Comparison of ENCODE assay signal across 8 cellular contexts in genomic region chr15:81323559-81323943, GRCh38. TPM values are rescaled to one million over a fixed set of nuclear protein-coding genes. Genes with fewer than 3 reads are reported as not detected.
DNase-seq lines count a peak whose midpoint lies in the region; ATAC-seq and TF ChIP-seq lines count a peak whose summit lies in the region.

No MANE protein-coding gene starts in this region.

- peaks cover 12% of the 10 kb centered on the region for H3K36me3 Mint-ChIP-seq in activated T-helper 2 cell treated with anti-CD3 and anti-CD28 coated beads, Interferon-gamma antibody, Interleukin-2, Interleukin-4, amounts not matched to agents 10 μg/mL and 5 μg/mL and 100 μg/mL, durations not matched to agents 14 hours and 24 hours and 36 hours (ENCODE audit: low read depth)
- peaks cover 13% of the 10 kb centered on the region for H3K36me3 Mint-ChIP-seq in type B pancreatic cell

- H3K4me1 Mint-ChIP-seq in activated T-helper 2 cell treated with anti-CD3 and anti-CD28 coated beads, Interferon-gamma antibody, Interleukin-2, Interleukin-4, amounts not matched to agents 10 μg/mL and 5 μg/mL and 100 μg/mL, durations not matched to agents 14 hours and 24 hours and 36 hours (ENCODE audit: low read depth), result peaks cover 20% of the 10 kb centered on the region
- H3K4me1 Mint-ChIP-seq in type B pancreatic cell (ENCODE audit: unreplicated experiment), result peaks cover 18% of the 10 kb centered on the region

- H3K27me3 Mint-ChIP-seq in activated T-helper 2 cell treated with anti-CD3 and anti-CD28 coated beads, Interferon-gamma antibody, Interleukin-2, Interleukin-4, amounts not matched to agents 10 μg/mL and 5 μg/mL and 100 μg/mL, durations not matched to agents 14 hours and 24 hours and 36 hours (ENCODE audit: low read depth), result no peaks in the 10 kb centered on the region
- peaks cover 7% of the 10 kb centered on the region for H3K27me3 Mint-ChIP-seq in type B pancreatic cell

- no peaks in the 10 kb centered on the region for H3K9me3 Mint-ChIP-seq in activated T-helper 2 cell treated with anti-CD3 and anti-CD28 coated beads, Interferon-gamma antibody, Interleukin-2, Interleukin-4, amounts not matched to agents 10 μg/mL and 5 μg/mL and 100 μg/mL, durations not matched to agents 14 hours and 24 hours and 36 hours
- no peaks in the 10 kb centered on the region for H3K9me3 Mint-ChIP-seq in type B pancreatic cell

- peak; percentile 7 for ATAC-seq in GM18870 (IDR thresholded peaks at IDR 0.05; ENCODE audit: unreplicated experiment)
- peak; percentile 18 for ATAC-seq in HG03045 (IDR thresholded peaks at IDR 0.05; ENCODE audit: unreplicated experiment)
- peak; percentile 29 for ATAC-seq in left colon

- intact Hi-C loops in activated T-helper 2 cell treated with anti-CD3 and anti-CD28 coated beads, Interferon-gamma antibody, Interleukin-2, Interleukin-4, amounts not matched to agents 10 μg/mL and 5 μg/mL and 100 μg/mL, durations not matched to agents 14 hours and 24 hours and 36 hours (cut with micrococcal nuclease), result loop anchor here (5.0 kb wide), 1 partner anchor 46 kb away; no protein-coding TSS in a partner anchor
- intact Hi-C loops in left colon (cut with DNase I, micrococcal nuclease), result loop anchor here in 1 of 2 donors (10.0 kb wide), 1 partner anchor 49 kb away; no protein-coding TSS in a partner anchor

- peak overlapping the region; percentile 44 for H3K27ac Mint-ChIP-seq in activated T-helper 2 cell treated with anti-CD3 and anti-CD28 coated beads, Interferon-gamma antibody, Interleukin-2, Interleukin-4, amounts not matched to agents 10 μg/mL and 5 μg/mL and 100 μg/mL, durations not matched to agents 14 hours and 24 hours and 36 hours
- H3K27ac Mint-ChIP-seq in type B pancreatic cell, result peak overlapping the region; percentile 93

- no peak for DNase-seq in activated T-helper 2 cell treated with anti-CD3 and anti-CD28 coated beads, Interferon-gamma antibody, Interleukin-2, Interleukin-4, amounts not matched to agents 10 μg/mL and 5 μg/mL and 100 μg/mL, durations not matched to agents 14 hours and 24 hours and 36 hours (ENCODE audit: low spot score)
- DNase-seq in left colon (no peak), type B pancreatic cell (ENCODE audit: extremely low spot score, unreplicated experiment) (no peak), HT-29 (ENCODE audit: low spot score) (no peak), NCI-H128 (lab: John Stamatoyannopoulos, UW; ENCODE audit: unreplicated experiment) (no peak)
- no peak for DNase-seq in stimulated activated CD4-positive, alpha-beta T cell treated with anti-CD3 and anti-CD28 coated beads, Interleukin-15, amount 100 ng/mL, for 24 hours

- no peak for TF ChIP-seq CTCF in type B pancreatic cell (conservative IDR thresholded peaks at IDR 0.05)

- H3K4me3 Mint-ChIP-seq in activated T-helper 2 cell treated with anti-CD3 and anti-CD28 coated beads, Interferon-gamma antibody, Interleukin-2, Interleukin-4, amounts not matched to agents 10 μg/mL and 5 μg/mL and 100 μg/mL, durations not matched to agents 14 hours and 24 hours and 36 hours (ENCODE audit: low read depth), result peak overlapping the region; percentile 95
- H3K4me3 Mint-ChIP-seq in type B pancreatic cell, result peak overlapping the region; percentile 100

RNA-seq across cellular contexts. Expression of gene STARD5, which starts 0.4 kb away (rescaled TPM):
- 3.3 and 4.5 TPM in 2 replicates for total RNA-seq in activated T-helper 2 cell treated with anti-CD3 and anti-CD28 coated beads, Interferon-gamma antibody, Interleukin-2, Interleukin-4, amounts not matched to agents 10 μg/mL and 5 μg/mL and 100 μg/mL, durations not matched to agents 14 hours and 24 hours and 36 hours
- total RNA-seq in left colon (10 to 100 TPM; 32.7 to 36.4 TPM), type B pancreatic cell (ENCODE audit: low replicate concordance) (7.8 and 15.1 TPM in 2 replicates)
- total RNA-seq in HT-29 (2014; rRNA removed; shearing (Covaris generic)), result 0.31 and 1.3 TPM in 2 replicates

RNA-seq across cellular contexts. Expression of gene TMC3, which starts 50.5 kb away (rescaled TPM):
- total RNA-seq in activated T-helper 2 cell treated with anti-CD3 and anti-CD28 coated beads, Interferon-gamma antibody, Interleukin-2, Interleukin-4, amounts not matched to agents 10 μg/mL and 5 μg/mL and 100 μg/mL, durations not matched to agents 14 hours and 24 hours and 36 hours, result not detected in 2 replicates
- not detected for total RNA-seq in left colon
- 0.07 and 0.10 TPM in 2 replicates for total RNA-seq in type B pancreatic cell (ENCODE audit: low replicate concordance)
- not detected in 2 replicates for total RNA-seq in HT-29 (2014; rRNA removed; shearing (Covaris generic))
